24 cellular contexts compared by ENCODE assay signal in the genomic region with DNA sequence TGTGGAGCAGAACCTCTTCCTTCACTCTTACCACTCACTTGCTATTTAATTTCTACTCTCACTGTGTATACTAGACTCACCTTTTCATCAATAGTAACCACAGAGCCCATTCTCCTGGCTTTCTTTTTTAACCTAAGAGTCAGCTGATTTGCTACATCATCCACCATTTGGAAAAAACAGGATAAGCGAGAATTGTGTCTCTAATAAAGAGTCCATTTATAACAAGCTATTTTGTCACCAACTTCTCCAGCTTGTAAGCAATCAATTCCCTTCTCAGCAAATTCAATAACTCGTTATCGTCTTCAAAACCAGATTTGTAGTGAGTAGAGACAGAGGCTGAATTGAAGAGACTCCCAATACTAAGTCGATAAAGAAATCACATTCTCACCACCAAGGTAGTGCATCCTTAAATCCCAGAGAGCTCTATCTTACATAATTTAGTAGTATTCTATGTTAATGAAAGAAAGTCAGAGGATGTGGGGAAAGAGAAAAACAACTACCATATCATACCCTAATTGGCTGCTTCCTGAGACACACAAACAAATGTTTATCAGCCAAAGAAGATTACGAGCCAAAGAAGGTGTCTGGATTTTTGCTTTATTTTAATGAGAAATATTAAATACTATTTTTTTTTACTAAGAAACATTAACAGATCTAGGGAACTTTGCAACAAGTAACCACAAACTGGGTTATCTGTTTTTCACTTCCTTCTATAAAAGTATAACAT. TPM values are rescaled to one million over a fixed set of nuclear protein-coding genes. Genes with fewer than 3 reads are reported as not detected.
A peak's percentile ranks its signal among the peaks of the same experiment; 100 is the strongest.
DNase-seq lines count a peak whose midpoint lies in the region; ATAC-seq and TF ChIP-seq lines count a peak whose summit lies in the region.
"Had no signal": no experiment of that assay in that cellular context is flagged by ENCODE, and none has a peak within 500 bp of the region (broad histone marks: within the 10 kb centered on the region; RNA-seq: fewer than 3 reads in every experiment).

No MANE protein-coding gene starts in this region.

- H3K4me2 ChIP-seq in BLaER1 treated with 17β-estradiol and CSF1 and Interleukin-3, amounts not matched to agents 10 nM and 100 nM, result peak overlapping the region; percentile 10 to 78 (median 59); a peak in 19 of 22 replicates
- peak overlapping the region; percentile 0 for H3K4me2 ChIP-seq in smooth muscle cell

- no peak overlapping the region for H3K9ac ChIP-seq in BLaER1 treated with 17β-estradiol and CSF1 and Interleukin-3, amounts not matched to agents 10 nM and 100 nM
- no peak overlapping the region for H3K9ac ChIP-seq in smooth muscle cell (ENCODE audit: low read depth)

- WGBS in gastroesophageal sphincter (ENCODE audit: low coverage in 1 of 2), 2 donors, result 83 to 91% methylated on average over 4 to 5 of the region's 5 CpGs
- WGBS in smooth muscle cell (ENCODE audit: low lambda C conversion rate), result 86% methylated on average over 5 of the region's 5 CpGs

- TF ChIP-seq CTCF in gastroesophageal sphincter (IDR thresholded peaks at IDR 0.05) (no peak), smooth muscle cell (IDR thresholded peaks at IDR 0.05; ENCODE audit: borderline replicate concordance, insufficient read depth, poor library complexity, severe bottlenecking) (no peak)

- DNase-seq in NAMALWA (ENCODE audit: low spot score) (peak; percentile 2), smooth muscle cell (lab: John Stamatoyannopoulos, UW; ENCODE audit: unreplicated experiment) (no peak), NK-92 (lab: John Stamatoyannopoulos, UW; ENCODE audit: unreplicated experiment) (no peak), ecto neural progenitor cell (ENCODE audit: low spot score) (no peak)
- no peak for DNase-seq in activated naive CD4-positive, alpha-beta T cell treated with Interleukin-2 at 50 U/mL for 16 hours
- DNase-seq: activated CD4-positive, alpha-beta T cell treated with anti-CD3 and anti-CD28 coated beads for 1 hour; activated CD8-positive, alpha-beta T cell treated with anti-CD3 and anti-CD28 coated beads, Interleukin-2, amount 10 ng/mL, durations not matched to agents 7 days and 5 days; adrenal gland; CD4-positive, CD25-positive, alpha-beta regulatory T cell; cortex of kidney; left ventricle myocardium superior; NCI-H1048; NCI-H2029; SIG-M5; stimulated activated CD4-positive, alpha-beta T cell treated with anti-CD3 and anti-CD28 coated beads, Interleukin-12 subunit alpha, Interleukin-12 subunit beta, amount 100 ng/mL, for 4 hours; stomach; T-cell; uterus had no signal

- H3K4me3 ChIP-seq in BLaER1 treated with 17β-estradiol and CSF1 and Interleukin-3, amounts not matched to agents 10 nM and 100 nM, result no peak overlapping the region
- H3K4me3 ChIP-seq in gastroesophageal sphincter, result no peak overlapping the region
- H3K4me3 ChIP-seq in smooth muscle cell, result no peak overlapping the region
- H3K4me3 ChIP-seq: adrenal gland, breast epithelium, HAP-1, stomach, uterus had no signal

- 0 out of 22 replicates have a peak, but pooled peaks cover 0 to 16% (median 0%) of the 10 kb centered on the region in 11 experiments for H4K20me1 ChIP-seq in BLaER1 treated with 17β-estradiol and CSF1 and Interleukin-3, amounts not matched to agents 10 nM and 100 nM
- H4K20me1 ChIP-seq in smooth muscle cell (ENCODE audit: low read depth), result no peaks in the 10 kb centered on the region

- no peaks in the 10 kb centered on the region for H3K36me3 ChIP-seq in BLaER1 treated with 17β-estradiol and CSF1 and Interleukin-3, amounts not matched to agents 10 nM and 100 nM
- no peaks in the 10 kb centered on the region for H3K36me3 ChIP-seq in gastroesophageal sphincter
- no peaks in the 10 kb centered on the region for H3K36me3 ChIP-seq in smooth muscle cell (ENCODE audit: low read depth)
- H3K36me3 ChIP-seq: adrenal gland, breast epithelium, HAP-1, neutrophil, stomach, uterus had no signal

- H3K79me2 ChIP-seq in smooth muscle cell (ENCODE audit: low read depth), result no peaks in the 10 kb centered on the region

- peaks cover 0 to 88% (median 0%) of the 10 kb centered on the region in 11 experiments; a peak in 9 of 22 replicates for H3K27me3 ChIP-seq in BLaER1 treated with 17β-estradiol and CSF1 and Interleukin-3, amounts not matched to agents 10 nM and 100 nM
- H3K27me3 ChIP-seq in gastroesophageal sphincter, result no peaks in the 10 kb centered on the region
- H3K27me3 ChIP-seq in smooth muscle cell (ENCODE audit: low read depth), result no peaks in the 10 kb centered on the region
- H3K27me3 ChIP-seq: adrenal gland, breast epithelium, stomach, uterus had no signal

- ATAC-seq in gastroesophageal sphincter (no peak), HG02571 (IDR thresholded peaks at IDR 0.05; ENCODE audit: unreplicated experiment) (no peak)
- ATAC-seq: activated CD8-positive, alpha-beta T cell treated with anti-CD3 and anti-CD28 coated beads, Interleukin-2, amount 10 ng/mL, durations not matched to agents 7 days and 5 days; left ventricle myocardium superior; T-cell had no signal

- H3F3A ChIP-seq in smooth muscle cell (ENCODE audit: low read depth), result peaks cover 5% of the 10 kb centered on the region

- no peaks in the 10 kb centered on the region for H3K9me3 ChIP-seq in BLaER1 treated with 17β-estradiol and CSF1 and Interleukin-3, amounts not matched to agents 10 nM and 100 nM (replicated peaks in 1 of 11)
- H3K9me3 ChIP-seq in gastroesophageal sphincter (no peaks in the 10 kb centered on the region), smooth muscle cell (replicated peaks; ENCODE audit: low read depth) (no peaks in the 10 kb centered on the region)
- H3K9me3 ChIP-seq: adrenal gland, breast epithelium, HAP-1, neutrophil, stomach, uterus had no signal

- no peak for TF ChIP-seq EP300 in gastroesophageal sphincter (IDR thresholded peaks at IDR 0.05)

- H3K27ac ChIP-seq in BLaER1 treated with 17β-estradiol and CSF1 and Interleukin-3, amounts not matched to agents 10 nM and 100 nM, result peak overlapping the region in 1 of 11 experiments; percentile 45; a peak in 2 of 22 replicates
- H3K27ac ChIP-seq in gastroesophageal sphincter (peak overlapping the region; percentile 16 to 76 (median 62)), smooth muscle cell (ENCODE audit: low read depth) (no peak overlapping the region)
- H3K27ac ChIP-seq: neutrophil had no signal

- no peak for TF ChIP-seq POLR2A in gastroesophageal sphincter (IDR thresholded peaks at IDR 0.05)

- H2AFZ ChIP-seq in smooth muscle cell (ENCODE audit: low read depth), result peak overlapping the region; percentile 69

- peaks cover 19 to 39% (median 29%) of the 10 kb centered on the region in 10 experiments for H3K4me1 ChIP-seq in BLaER1 treated with 17β-estradiol and CSF1 and Interleukin-3, amounts not matched to agents 10 nM and 100 nM
- H3K4me1 ChIP-seq in gastroesophageal sphincter (peaks cover 0 to 22% (median 17%) of the 10 kb centered on the region in 3 donors), smooth muscle cell (ENCODE audit: low read depth) (peaks cover 3% of the 10 kb centered on the region)
- H3K4me1 ChIP-seq: breast epithelium, HAP-1, stomach, uterus had no signal

RNA-seq across cellular contexts. Expression of a gene that starts 52.5 kb away (rescaled TPM):
- total RNA-seq in gastroesophageal sphincter (100 to 1,000 TPM; 353 to 606 (median 498) TPM), smooth muscle cell (186 and 215 TPM in 2 replicates)
- polyA plus RNA-seq in smooth muscle cell, result 76.3 and 78.7 TPM in 2 replicates
